1 cellular context compared by ENCODE assay signal in genomic region chr19:41161903-41162302, GRCh38.
TF ChIP-seq lines count a peak whose summit lies in the region.

No MANE protein-coding gene starts in this region.

TF ChIP-seq in K562, 482 proteins besides CTCF, POLR2A, EP300 and RAD21:
- peak; percentile 63 for TF ChIP-seq RBM25 (IDR thresholded peaks at IDR 0.05; ENCODE audit: low read depth, low read length, severe bottlenecking)
- no peak for TF ChIP-seq TARDBP (IDR thresholded peaks at IDR 0.05)
- TF ChIP-seq SP2 (IDR thresholded peaks at IDR 0.05; ENCODE audit: extremely low read depth, low read depth, low read length, poor library complexity, severe bottlenecking), result peak; percentile 65
- TF ChIP-seq WHSC1 (IDR thresholded peaks at IDR 0.05; ENCODE audit: low read length), result no peak
- peak; percentile 80 for TF ChIP-seq CTCFL (IDR thresholded peaks at IDR 0.05; ENCODE audit: borderline replicate concordance, insufficient read depth, low read depth, low read length, poor library complexity, severe bottlenecking)
- TF ChIP-seq MAZ (CRISPR knock-in tag; conservative IDR thresholded peaks at IDR 0.05 in 1 of 2, IDR thresholded peaks at IDR 0.05 in 1 of 2), result peak in 1 of 2 experiments; percentile 46; a peak in 1 of 4 replicates
- 0 out of 2 replicates have a peak, but pooled peaks have one; percentile 20 for TF ChIP-seq CC2D1A (IDR thresholded peaks at IDR 0.05)
